Comparison of ENCODE assay signal across 1 cellular context in the genomic region with DNA sequence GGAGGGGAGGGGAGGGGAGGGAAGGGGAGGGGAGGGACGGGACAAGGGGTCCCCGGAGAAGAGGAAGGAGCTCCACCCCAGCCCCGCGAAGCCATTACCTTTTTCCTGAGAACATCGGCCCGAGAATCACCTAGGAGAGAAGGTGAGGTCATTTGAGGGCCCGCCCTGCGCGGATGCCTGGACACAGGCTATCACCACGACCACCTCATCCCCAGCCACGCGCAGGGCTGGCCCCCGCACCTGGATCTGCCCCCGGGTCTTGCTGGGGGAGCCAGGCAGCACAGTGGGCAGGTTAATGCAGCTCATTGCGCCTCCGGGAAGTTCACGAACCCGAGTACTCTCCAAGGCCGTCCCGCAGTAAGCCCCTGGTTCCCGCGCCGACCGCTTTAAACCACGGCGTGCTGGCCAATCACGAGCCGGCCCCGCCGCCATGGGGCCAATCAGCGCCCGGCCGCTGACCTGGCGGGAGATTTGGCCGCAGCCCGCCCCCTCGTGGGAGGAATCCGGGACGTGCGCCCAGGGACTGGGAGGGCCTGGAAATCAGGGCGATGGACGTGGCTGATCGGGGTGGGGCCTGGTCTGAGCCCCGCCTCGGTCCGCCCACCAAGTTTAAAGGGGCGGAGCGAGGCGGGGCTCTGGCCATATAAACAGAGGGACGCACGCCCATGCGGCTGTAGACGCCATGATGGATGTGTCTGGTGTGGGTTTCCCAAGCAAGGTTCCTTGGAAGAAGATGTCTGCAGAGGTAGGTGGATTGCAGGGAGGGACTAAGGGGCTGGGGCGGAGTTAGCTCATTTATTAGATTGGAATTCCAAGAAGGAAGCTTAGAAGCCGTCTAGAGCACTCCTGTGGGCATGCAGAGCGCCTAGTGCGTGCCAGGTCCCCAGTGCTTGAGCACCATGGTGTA.
TF ChIP-seq lines count a peak whose summit lies in the region.

A gene with protein sequence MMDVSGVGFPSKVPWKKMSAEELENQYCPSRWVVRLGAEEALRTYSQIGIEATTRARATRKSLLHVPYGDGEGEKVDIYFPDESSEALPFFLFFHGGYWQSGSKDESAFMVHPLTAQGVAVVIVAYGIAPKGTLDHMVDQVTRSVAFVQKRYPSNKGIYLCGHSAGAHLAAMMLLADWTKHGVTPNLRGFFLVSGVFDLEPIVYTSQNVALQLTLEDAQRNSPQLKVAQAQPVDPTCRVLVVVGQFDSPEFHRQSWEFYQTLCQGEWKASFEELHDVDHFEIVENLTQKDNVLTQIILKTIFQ (plus strand): TSS at position 674 of the 907 bp plus-strand sequence. CDS start 9 bp downstream, at position 683.
A gene with protein sequence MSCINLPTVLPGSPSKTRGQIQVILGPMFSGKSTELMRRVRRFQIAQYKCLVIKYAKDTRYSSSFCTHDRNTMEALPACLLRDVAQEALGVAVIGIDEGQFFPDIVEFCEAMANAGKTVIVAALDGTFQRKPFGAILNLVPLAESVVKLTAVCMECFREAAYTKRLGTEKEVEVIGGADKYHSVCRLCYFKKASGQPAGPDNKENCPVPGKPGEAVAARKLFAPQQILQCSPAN (minus strand): TSS at position 364 of the 907 bp plus-strand sequence. CDS start 58 bp downstream, at position 306.

TF ChIP-seq in HepG2, 621 proteins besides CTCF, POLR2A, EP300 and RAD21 (continued from another document and continues in another):
- TF ChIP-seq, protein P1, sequence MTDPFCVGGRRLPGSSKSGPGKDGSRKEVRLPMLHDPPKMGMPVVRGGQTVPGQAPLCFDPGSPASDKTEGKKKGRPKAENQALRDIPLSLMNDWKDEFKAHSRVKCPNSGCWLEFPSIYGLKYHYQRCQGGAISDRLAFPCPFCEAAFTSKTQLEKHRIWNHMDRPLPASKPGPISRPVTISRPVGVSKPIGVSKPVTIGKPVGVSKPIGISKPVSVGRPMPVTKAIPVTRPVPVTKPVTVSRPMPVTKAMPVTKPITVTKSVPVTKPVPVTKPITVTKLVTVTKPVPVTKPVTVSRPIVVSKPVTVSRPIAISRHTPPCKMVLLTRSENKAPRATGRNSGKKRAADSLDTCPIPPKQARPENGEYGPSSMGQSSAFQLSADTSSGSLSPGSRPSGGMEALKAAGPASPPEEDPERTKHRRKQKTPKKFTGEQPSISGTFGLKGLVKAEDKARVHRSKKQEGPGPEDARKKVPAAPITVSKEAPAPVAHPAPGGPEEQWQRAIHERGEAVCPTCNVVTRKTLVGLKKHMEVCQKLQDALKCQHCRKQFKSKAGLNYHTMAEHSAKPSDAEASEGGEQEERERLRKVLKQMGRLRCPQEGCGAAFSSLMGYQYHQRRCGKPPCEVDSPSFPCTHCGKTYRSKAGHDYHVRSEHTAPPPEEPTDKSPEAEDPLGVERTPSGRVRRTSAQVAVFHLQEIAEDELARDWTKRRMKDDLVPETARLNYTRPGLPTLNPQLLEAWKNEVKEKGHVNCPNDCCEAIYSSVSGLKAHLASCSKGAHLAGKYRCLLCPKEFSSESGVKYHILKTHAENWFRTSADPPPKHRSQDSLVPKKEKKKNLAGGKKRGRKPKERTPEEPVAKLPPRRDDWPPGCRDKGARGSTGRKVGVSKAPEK (CRISPR knock-in tag; IDR thresholded peaks at IDR 0.05; ENCODE audit: borderline replicate concordance) = no peak
- no peak for TF ChIP-seq TCF7L2 (IDR thresholded peaks at IDR 0.05; ENCODE audit: low read depth, low read length)
- peak; percentile 41; the same call in 1 of the 2 replicates for TF ChIP-seq ZKSCAN8 (CRISPR knock-in tag; IDR thresholded peaks at IDR 0.05; ENCODE audit: borderline replicate concordance)
- no peak for TF ChIP-seq CENPX (CRISPR knock-in tag; IDR thresholded peaks at IDR 0.05)
- TF ChIP-seq NR2F2 (IDR thresholded peaks at IDR 0.05; ENCODE audit: borderline replicate concordance, low read depth) = no peak; the same call in 1 of the 2 replicates
- TF ChIP-seq, protein P2, sequence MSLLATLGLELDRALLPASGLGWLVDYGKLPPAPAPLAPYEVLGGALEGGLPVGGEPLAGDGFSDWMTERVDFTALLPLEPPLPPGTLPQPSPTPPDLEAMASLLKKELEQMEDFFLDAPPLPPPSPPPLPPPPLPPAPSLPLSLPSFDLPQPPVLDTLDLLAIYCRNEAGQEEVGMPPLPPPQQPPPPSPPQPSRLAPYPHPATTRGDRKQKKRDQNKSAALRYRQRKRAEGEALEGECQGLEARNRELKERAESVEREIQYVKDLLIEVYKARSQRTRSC (CRISPR knock-in tag; IDR thresholded peaks at IDR 0.05; ENCODE audit: low read depth) = no peak; the same call in 1 of the 2 replicates
- TF ChIP-seq MAZ (IDR thresholded peaks at IDR 0.05; ENCODE audit: borderline replicate concordance, low read depth, low read length) = peak; percentile 93
- TF ChIP-seq MAZ (CRISPR knock-in tag; IDR thresholded peaks at IDR 0.05; ENCODE audit: low read depth) = peak; percentile 90; the same call in 1 of the 2 replicates
- peak; percentile 67 for TF ChIP-seq PHF8 (CRISPR knock-in tag; IDR thresholded peaks at IDR 0.05)
- TF ChIP-seq EHMT2 (IDR thresholded peaks at IDR 0.05; ENCODE audit: borderline replicate concordance, low read depth, low read length) = no peak
- peak; percentile 0; the same call in 1 of the 2 replicates for TF ChIP-seq ZNF563 (CRISPR knock-in tag; IDR thresholded peaks at IDR 0.05)
- 0 out of 2 replicates have a peak, but pooled peaks have one; percentile 77 for TF ChIP-seq ZNF33B (CRISPR knock-in tag; IDR thresholded peaks at IDR 0.05)
- no peak; the same call in 1 of the 2 replicates for TF ChIP-seq TBP (CRISPR knock-in tag; IDR thresholded peaks at IDR 0.05)
- TF ChIP-seq, protein P3, sequence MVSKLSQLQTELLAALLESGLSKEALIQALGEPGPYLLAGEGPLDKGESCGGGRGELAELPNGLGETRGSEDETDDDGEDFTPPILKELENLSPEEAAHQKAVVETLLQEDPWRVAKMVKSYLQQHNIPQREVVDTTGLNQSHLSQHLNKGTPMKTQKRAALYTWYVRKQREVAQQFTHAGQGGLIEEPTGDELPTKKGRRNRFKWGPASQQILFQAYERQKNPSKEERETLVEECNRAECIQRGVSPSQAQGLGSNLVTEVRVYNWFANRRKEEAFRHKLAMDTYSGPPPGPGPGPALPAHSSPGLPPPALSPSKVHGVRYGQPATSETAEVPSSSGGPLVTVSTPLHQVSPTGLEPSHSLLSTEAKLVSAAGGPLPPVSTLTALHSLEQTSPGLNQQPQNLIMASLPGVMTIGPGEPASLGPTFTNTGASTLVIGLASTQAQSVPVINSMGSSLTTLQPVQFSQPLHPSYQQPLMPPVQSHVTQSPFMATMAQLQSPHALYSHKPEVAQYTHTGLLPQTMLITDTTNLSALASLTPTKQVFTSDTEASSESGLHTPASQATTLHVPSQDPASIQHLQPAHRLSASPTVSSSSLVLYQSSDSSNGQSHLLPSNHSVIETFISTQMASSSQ (IDR thresholded peaks at IDR 0.05; ENCODE audit: low read depth) = no peak
- TF ChIP-seq, protein P3 (CRISPR knock-in tag; IDR thresholded peaks at IDR 0.05; ENCODE audit: borderline replicate concordance) = peak; percentile 28; the same call in 1 of the 2 replicates
- no peak for TF ChIP-seq SOX6 (IDR thresholded peaks at IDR 0.05)
- TF ChIP-seq SOX6 (CRISPR knock-in tag; IDR thresholded peaks at IDR 0.05) = peak; percentile 66
- TF ChIP-seq RFX1 (IDR thresholded peaks at IDR 0.05) = no peak
- no peak for TF ChIP-seq ZSCAN29 (CRISPR knock-in tag; conservative IDR thresholded peaks at IDR 0.05)
- TF ChIP-seq JUND (CRISPR knock-in tag; IDR thresholded peaks at IDR 0.05) = 0 out of 2 replicates have a peak, but pooled peaks have one; percentile 8
- TF ChIP-seq TBX2 (CRISPR knock-in tag; IDR thresholded peaks at IDR 0.05; ENCODE audit: borderline replicate concordance) = 0 out of 2 replicates have a peak, but pooled peaks have one; percentile 64
- TF ChIP-seq, protein P4, sequence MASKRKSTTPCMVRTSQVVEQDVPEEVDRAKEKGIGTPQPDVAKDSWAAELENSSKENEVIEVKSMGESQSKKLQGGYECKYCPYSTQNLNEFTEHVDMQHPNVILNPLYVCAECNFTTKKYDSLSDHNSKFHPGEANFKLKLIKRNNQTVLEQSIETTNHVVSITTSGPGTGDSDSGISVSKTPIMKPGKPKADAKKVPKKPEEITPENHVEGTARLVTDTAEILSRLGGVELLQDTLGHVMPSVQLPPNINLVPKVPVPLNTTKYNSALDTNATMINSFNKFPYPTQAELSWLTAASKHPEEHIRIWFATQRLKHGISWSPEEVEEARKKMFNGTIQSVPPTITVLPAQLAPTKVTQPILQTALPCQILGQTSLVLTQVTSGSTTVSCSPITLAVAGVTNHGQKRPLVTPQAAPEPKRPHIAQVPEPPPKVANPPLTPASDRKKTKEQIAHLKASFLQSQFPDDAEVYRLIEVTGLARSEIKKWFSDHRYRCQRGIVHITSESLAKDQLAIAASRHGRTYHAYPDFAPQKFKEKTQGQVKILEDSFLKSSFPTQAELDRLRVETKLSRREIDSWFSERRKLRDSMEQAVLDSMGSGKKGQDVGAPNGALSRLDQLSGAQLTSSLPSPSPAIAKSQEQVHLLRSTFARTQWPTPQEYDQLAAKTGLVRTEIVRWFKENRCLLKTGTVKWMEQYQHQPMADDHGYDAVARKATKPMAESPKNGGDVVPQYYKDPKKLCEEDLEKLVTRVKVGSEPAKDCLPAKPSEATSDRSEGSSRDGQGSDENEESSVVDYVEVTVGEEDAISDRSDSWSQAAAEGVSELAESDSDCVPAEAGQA (IDR thresholded peaks at IDR 0.05; ENCODE audit: low read depth) = no peak; the same call in none of the 2 replicates
- TF ChIP-seq, protein P4 (CRISPR knock-in tag; IDR thresholded peaks at IDR 0.05; ENCODE audit: borderline replicate concordance) = peak; percentile 80; the same call in 1 of the 2 replicates
- TF ChIP-seq HNRNPH1 (optimal IDR thresholded peaks at IDR 0.05; ENCODE audit: low read depth, low read length) = no peak
- TF ChIP-seq IKZF4 (CRISPR knock-in tag; IDR thresholded peaks at IDR 0.05; ENCODE audit: borderline replicate concordance, low read depth, not compliant biosample characterization) = peak; percentile 93
- TF ChIP-seq, protein P5, sequence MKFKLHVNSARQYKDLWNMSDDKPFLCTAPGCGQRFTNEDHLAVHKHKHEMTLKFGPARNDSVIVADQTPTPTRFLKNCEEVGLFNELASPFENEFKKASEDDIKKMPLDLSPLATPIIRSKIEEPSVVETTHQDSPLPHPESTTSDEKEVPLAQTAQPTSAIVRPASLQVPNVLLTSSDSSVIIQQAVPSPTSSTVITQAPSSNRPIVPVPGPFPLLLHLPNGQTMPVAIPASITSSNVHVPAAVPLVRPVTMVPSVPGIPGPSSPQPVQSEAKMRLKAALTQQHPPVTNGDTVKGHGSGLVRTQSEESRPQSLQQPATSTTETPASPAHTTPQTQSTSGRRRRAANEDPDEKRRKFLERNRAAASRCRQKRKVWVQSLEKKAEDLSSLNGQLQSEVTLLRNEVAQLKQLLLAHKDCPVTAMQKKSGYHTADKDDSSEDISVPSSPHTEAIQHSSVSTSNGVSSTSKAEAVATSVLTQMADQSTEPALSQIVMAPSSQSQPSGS (CRISPR knock-in tag; IDR thresholded peaks at IDR 0.05) = peak; percentile 88
- TF ChIP-seq, protein P6, sequence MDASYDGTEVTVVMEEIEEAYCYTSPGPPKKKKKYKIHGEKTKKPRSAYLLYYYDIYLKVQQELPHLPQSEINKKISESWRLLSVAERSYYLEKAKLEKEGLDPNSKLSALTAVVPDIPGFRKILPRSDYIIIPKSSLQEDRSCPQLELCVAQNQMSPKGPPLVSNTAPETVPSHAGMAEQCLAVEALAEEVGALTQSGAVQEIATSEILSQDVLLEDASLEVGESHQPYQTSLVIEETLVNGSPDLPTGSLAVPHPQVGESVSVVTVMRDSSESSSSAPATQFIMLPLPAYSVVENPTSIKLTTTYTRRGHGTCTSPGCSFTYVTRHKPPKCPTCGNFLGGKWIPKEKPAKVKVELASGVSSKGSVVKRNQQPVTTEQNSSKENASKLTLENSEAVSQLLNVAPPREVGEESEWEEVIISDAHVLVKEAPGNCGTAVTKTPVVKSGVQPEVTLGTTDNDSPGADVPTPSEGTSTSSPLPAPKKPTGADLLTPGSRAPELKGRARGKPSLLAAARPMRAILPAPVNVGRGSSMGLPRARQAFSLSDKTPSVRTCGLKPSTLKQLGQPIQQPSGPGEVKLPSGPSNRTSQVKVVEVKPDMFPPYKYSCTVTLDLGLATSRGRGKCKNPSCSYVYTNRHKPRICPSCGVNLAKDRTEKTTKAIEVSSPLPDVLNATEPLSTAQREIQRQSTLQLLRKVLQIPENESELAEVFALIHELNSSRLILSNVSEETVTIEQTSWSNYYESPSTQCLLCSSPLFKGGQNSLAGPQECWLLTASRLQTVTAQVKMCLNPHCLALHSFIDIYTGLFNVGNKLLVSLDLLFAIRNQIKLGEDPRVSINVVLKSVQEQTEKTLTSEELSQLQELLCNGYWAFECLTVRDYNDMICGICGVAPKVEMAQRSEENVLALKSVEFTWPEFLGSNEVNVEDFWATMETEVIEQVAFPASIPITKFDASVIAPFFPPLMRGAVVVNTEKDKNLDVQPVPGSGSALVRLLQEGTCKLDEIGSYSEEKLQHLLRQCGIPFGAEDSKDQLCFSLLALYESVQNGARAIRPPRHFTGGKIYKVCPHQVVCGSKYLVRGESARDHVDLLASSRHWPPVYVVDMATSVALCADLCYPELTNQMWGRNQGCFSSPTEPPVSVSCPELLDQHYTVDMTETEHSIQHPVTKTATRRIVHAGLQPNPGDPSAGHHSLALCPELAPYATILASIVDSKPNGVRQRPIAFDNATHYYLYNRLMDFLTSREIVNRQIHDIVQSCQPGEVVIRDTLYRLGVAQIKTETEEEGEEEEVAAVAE (CRISPR knock-in tag; IDR thresholded peaks at IDR 0.05; ENCODE audit: borderline replicate concordance) = peak; percentile 74
- TF ChIP-seq SETDB1 (CRISPR knock-in tag; IDR thresholded peaks at IDR 0.05; ENCODE audit: borderline replicate concordance) = no peak
